ENCODE assay signal across 1 cellular context in genomic region chr1:110210604-110211502, GRCh38.
TF ChIP-seq lines count a peak whose summit lies in the region.

No MANE protein-coding gene starts in this region.

TF ChIP-seq in HepG2, 621 proteins besides CTCF, POLR2A, EP300 and RAD21 (continued from another document and continues in another):
- no peak for TF ChIP-seq HBP1 (CRISPR knock-in tag; IDR thresholded peaks at IDR 0.05; ENCODE audit: low read depth)
- TF ChIP-seq ZSCAN21 (CRISPR knock-in tag; IDR thresholded peaks at IDR 0.05; ENCODE audit: borderline replicate concordance), result peak; percentile 49; the same call in 1 of the 2 replicates
- no peak for TF ChIP-seq ZNF891 (CRISPR knock-in tag; IDR thresholded peaks at IDR 0.05)
- no peak for TF ChIP-seq MAZ (IDR thresholded peaks at IDR 0.05; ENCODE audit: borderline replicate concordance, low read depth, low read length)
- peak; percentile 21; the same call in 1 of the 2 replicates for TF ChIP-seq MAZ (CRISPR knock-in tag; IDR thresholded peaks at IDR 0.05; ENCODE audit: low read depth)
- no peak for TF ChIP-seq GPBP1L1 (CRISPR knock-in tag; IDR thresholded peaks at IDR 0.05)
- TF ChIP-seq TAF1 (CRISPR knock-in tag; IDR thresholded peaks at IDR 0.05), result 0 out of 2 replicates have a peak, but pooled peaks have one; percentile 1
- no peak for TF ChIP-seq SRF (IDR thresholded peaks at IDR 0.05; ENCODE audit: low read depth, low read length)
- TF ChIP-seq ZSCAN31 (CRISPR knock-in tag; IDR thresholded peaks at IDR 0.05; ENCODE audit: low read depth), result 0 out of 2 replicates have a peak, but pooled peaks have one; percentile 31
- TF ChIP-seq THRA (CRISPR knock-in tag; IDR thresholded peaks at IDR 0.05; ENCODE audit: borderline replicate concordance), result no peak
- no peak for TF ChIP-seq ZBTB42 (CRISPR knock-in tag; IDR thresholded peaks at IDR 0.05)
- no peak for TF ChIP-seq SMYD3 (CRISPR knock-in tag; IDR thresholded peaks at IDR 0.05)
- 0 out of 2 replicates have a peak, but pooled peaks have one; percentile 27 for TF ChIP-seq NR0B2 (CRISPR knock-in tag; IDR thresholded peaks at IDR 0.05)
- TF ChIP-seq REST (IDR thresholded peaks at IDR 0.05; ENCODE audit: borderline replicate concordance in 1 of 2, low read depth in 1 of 2, low read length in 2 of 2), result no peak
- no peak for TF ChIP-seq ZNF414 (CRISPR knock-in tag; IDR thresholded peaks at IDR 0.05)
- TF ChIP-seq ELF4 (CRISPR knock-in tag; IDR thresholded peaks at IDR 0.05; ENCODE audit: borderline replicate concordance), result no peak
- no peak for TF ChIP-seq ZNF598 (CRISPR knock-in tag; IDR thresholded peaks at IDR 0.05; ENCODE audit: borderline replicate concordance)
- TF ChIP-seq UBTF (CRISPR knock-in tag; IDR thresholded peaks at IDR 0.05), result peak; percentile 55; the same call in 1 of the 2 replicates
- no peak for TF ChIP-seq ZFP36L1 (CRISPR knock-in tag; IDR thresholded peaks at IDR 0.05)
- TF ChIP-seq MEIS1 (CRISPR knock-in tag; IDR thresholded peaks at IDR 0.05; ENCODE audit: borderline replicate concordance), result no peak
- TF ChIP-seq ZBTB40 (IDR thresholded peaks at IDR 0.05), result no peak
- 0 out of 2 replicates have a peak, but pooled peaks have one; percentile 39 for TF ChIP-seq ZBTB40 (CRISPR knock-in tag; IDR thresholded peaks at IDR 0.05)
- TF ChIP-seq ZMYM2 (CRISPR knock-in tag; IDR thresholded peaks at IDR 0.05), result no peak
- TF ChIP-seq ZNF687 (CRISPR knock-in tag; IDR thresholded peaks at IDR 0.05), result peak; percentile 83
- TF ChIP-seq ZFP62 (CRISPR knock-in tag; IDR thresholded peaks at IDR 0.05), result no peak
- no peak for TF ChIP-seq SIN3B (IDR thresholded peaks at IDR 0.05; ENCODE audit: low read length)
